ENCODE assay signal across 2 cellular contexts in the genomic region with DNA sequence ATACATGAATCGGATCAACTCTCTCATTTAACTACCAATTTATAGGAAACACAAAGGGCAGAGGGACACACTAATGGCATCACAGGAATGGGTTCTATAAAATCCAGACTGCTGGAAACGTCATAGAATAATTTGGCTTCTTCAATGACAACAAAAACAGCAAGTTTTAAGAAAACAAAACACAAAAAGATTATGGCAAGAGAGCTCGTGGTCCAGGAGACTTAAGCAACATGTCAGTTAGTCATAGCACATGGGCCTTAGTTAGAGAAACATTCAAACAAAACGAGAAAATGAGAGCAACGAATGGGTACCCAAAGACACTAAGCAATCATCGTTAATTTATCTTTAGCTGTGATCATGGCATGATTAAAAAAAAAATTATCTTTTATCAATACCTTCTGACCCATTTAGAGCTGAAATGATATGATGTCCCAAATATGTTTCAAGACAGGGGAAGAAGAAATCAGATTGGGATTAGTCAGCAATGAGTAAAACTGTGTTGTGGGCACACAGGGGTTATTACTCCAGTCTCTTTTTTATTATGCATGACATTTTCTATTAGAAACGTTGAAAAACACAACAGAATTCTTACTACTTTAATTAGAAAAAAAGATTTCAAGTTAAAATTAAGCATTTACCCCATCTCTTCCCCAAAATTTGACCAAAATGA.
TF ChIP-seq lines count a peak whose summit lies in the region.

No MANE protein-coding gene starts in this region.

TF ChIP-seq in SK-N-SH, 30 proteins besides CTCF, POLR2A, EP300 and RAD21 (continued from another document):
- TF ChIP-seq PBX3 (IDR thresholded peaks at IDR 0.05) (peak; percentile 36), FOSL2 (IDR thresholded peaks at IDR 0.05; ENCODE audit: borderline replicate concordance, low read depth) (peak; percentile 44; the same call in 1 of the 2 replicates), JUND (IDR thresholded peaks at IDR 0.05) (peak; percentile 39; the same call in 1 of the 2 replicates), SMC3 (IDR thresholded peaks at IDR 0.05; ENCODE audit: low read depth, low read length) (no peak), FOXJ3 (CRISPR knock-in tag; IDR thresholded peaks at IDR 0.05) (no peak)

TF ChIP-seq in SK-N-SH treated with all-trans-retinoic acid at 6 μM for 48 hours, 23 proteins besides CTCF, POLR2A, EP300 and RAD21 (continued from another document):
- TF ChIP-seq ZC3H10 (CRISPR knock-in tag; IDR thresholded peaks at IDR 0.05) (no peak), PPARA (CRISPR knock-in tag; IDR thresholded peaks at IDR 0.05; ENCODE audit: borderline replicate concordance) (no peak), BACH2 (CRISPR knock-in tag; IDR thresholded peaks at IDR 0.05; ENCODE audit: borderline replicate concordance) (no peak), RARB (CRISPR knock-in tag; IDR thresholded peaks at IDR 0.05) (no peak), CSRNP3 (CRISPR knock-in tag; IDR thresholded peaks at IDR 0.05) (no peak), TSHZ2 (CRISPR knock-in tag; IDR thresholded peaks at IDR 0.05) (no peak)
